ENCODE assay signal across 8 cellular contexts in the genomic region with DNA sequence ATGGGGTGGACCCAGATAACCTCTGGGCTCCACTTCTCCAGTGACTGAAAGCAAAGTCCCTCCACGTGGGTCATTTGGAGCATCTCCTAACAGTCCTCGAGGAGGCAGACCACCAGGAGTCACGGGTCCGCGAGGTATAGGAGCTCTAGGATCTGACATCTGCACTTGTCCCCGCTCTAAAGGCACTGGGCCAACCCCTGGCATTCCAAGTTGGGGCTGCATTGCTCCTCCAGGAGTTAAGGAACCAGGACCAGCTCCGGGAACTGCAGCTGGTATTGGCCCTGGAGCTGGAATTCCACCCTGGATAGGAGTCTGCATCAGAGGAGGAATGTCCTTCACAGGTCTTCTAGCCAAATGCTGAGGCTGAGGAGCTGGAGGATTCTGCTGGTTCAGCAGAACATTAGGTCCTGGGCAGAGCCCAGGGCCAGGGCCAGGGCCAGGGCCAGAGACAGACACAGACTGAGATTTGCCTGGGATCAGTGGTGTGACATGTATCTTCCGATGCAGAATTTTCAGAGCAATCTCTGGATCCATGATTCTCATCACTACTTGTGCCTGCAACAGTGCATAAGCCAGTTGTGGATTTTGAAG. TPM values are rescaled to one million over a fixed set of nuclear protein-coding genes. Genes with fewer than 3 reads are reported as not detected.
A peak's percentile ranks its signal among the peaks of the same experiment; 100 is the strongest.
DNase-seq lines count a peak whose midpoint lies in the region; ATAC-seq, FAIRE-seq and TF ChIP-seq lines count a peak whose summit lies in the region.

No MANE protein-coding gene starts in this region.

- peak overlapping the region; percentile 99 for H2AFZ ChIP-seq in K562 (ENCODE audit: low read depth, low read length)

- peaks cover 34% of the 10 kb centered on the region for H3K79me2 ChIP-seq in K562 (ENCODE audit: control insufficient read depth, insufficient read depth, low read length)

- no TSS peak for BruUV-seq in K562 (replicated peaks; lab: Mats Ljungman, UMichigan)

- POLR2A ChIA-PET in activated CD4-positive, alpha-beta T cell treated with anti-CD3 and anti-CD28 coated beads, Interleukin-2, amount 10 ng/mL, durations not matched to agents 7 days and 5 days (lab: Charles Lee), result no interaction called here
- POLR2A ChIA-PET in K562 (lab: Yijun Ruan, JAX), result no interaction called here

- H3K9ac ChIP-seq in K562 (ENCODE audit: insufficient read depth in 1 of 2, low read depth in 2 of 2, low read length in 2 of 2), result peak overlapping the region; percentile 87 to 93
- peak overlapping the region; percentile 95 to 99 for H3K9ac ChIP-seq in liver (ENCODE audit: low read depth in 1 of 2, low read length in 2 of 2)

- H3K9me1 ChIP-seq in K562 (ENCODE audit: control insufficient read depth, insufficient read depth, low read length), result no peaks in the 10 kb centered on the region

- no peak for TF ChIP-seq POLR2A in K562 (conservative IDR thresholded peaks at IDR 0.05)

- 65% methylated on average over 8 of the region's 8 CpGs for WGBS in K562 (ENCODE audit: insufficient coverage, low coverage, missing lambda C conversion rate)
- WGBS in liver, result 87% methylated on average over 8 of the region's 8 CpGs

- H3K9me3 ChIP-seq in K562 (replicated peaks; ENCODE audit: control insufficient read depth, insufficient read depth, low read depth, low read length) (no peaks in the 10 kb centered on the region), liver (ENCODE audit: control insufficient read depth in 4 of 4, low read length in 3 of 4) (no peaks in the 10 kb centered on the region), tibial artery (no peaks in the 10 kb centered on the region)

- no peaks in the 10 kb centered on the region for H3K27me3 Mint-ChIP-seq in activated CD4-positive, alpha-beta T cell treated with anti-CD3 and anti-CD28 coated beads, Interleukin-2, amount 10 ng/mL, durations not matched to agents 7 days and 5 days

- TF ChIP-seq EP300 in K562 (IDR thresholded peaks at IDR 0.05; ENCODE audit: low read length), result no peak

- H4K20me1 ChIP-seq in K562 (replicated peaks; ENCODE audit: control insufficient read depth, insufficient read depth, low read length), result peaks cover 8% of the 10 kb centered on the region; the same call in 1 of the 2 replicates

- H3K36me3 Mint-ChIP-seq in activated CD4-positive, alpha-beta T cell treated with anti-CD3 and anti-CD28 coated beads, Interleukin-2, amount 10 ng/mL, durations not matched to agents 7 days and 5 days (ENCODE audit: low read depth), result peaks cover 41% of the 10 kb centered on the region

- FAIRE-seq in K562 (lab: Jason Lieb, UNC), result no peak

- ATAC-seq in K562, result no peak

- H3K4me2 ChIP-seq in K562 (ENCODE audit: insufficient read depth, low read length), result peak overlapping the region; percentile 88

- peak overlapping the region; percentile 100 for H3K27ac Mint-ChIP-seq in activated CD4-positive, alpha-beta T cell treated with anti-CD3 and anti-CD28 coated beads, Interleukin-2, amount 10 ng/mL, durations not matched to agents 7 days and 5 days

- H3K36me3 ChIP-seq in K562 (ENCODE audit: control insufficient read depth, insufficient read depth, low read length), result peaks cover 29% of the 10 kb centered on the region; the same call in 2 of the 3 replicates
- no peaks in the 10 kb centered on the region for H3K36me3 ChIP-seq in liver (ENCODE audit: control insufficient read depth in 4 of 4, insufficient read depth in 3 of 4, low read depth in 1 of 4, low read length in 3 of 4)
- H3K36me3 ChIP-seq in tibial artery, result peaks cover 0 to 5% (median 0%) of the 10 kb centered on the region in 3 donors

- in situ Hi-C loops in K562 (cut with MboI), result no loop called here

- peaks cover 44% of the 10 kb centered on the region for H3K4me1 Mint-ChIP-seq in activated CD4-positive, alpha-beta T cell treated with anti-CD3 and anti-CD28 coated beads, Interleukin-2, amount 10 ng/mL, durations not matched to agents 7 days and 5 days

- TF ChIP-seq CTCF in K562 (IDR thresholded peaks at IDR 0.05 in 2 of 3, conservative IDR thresholded peaks at IDR 0.05 in 1 of 3; ENCODE audit: insufficient read depth in 2 of 3, low read depth in 1 of 3, low read length in 3 of 3) (no peak), liver (IDR thresholded peaks at IDR 0.05; ENCODE audit: low read depth, low read length, missing input control) (no peak), tibial artery (IDR thresholded peaks at IDR 0.05) (no peak), GM20000 (IDR thresholded peaks at IDR 0.05; ENCODE audit: extremely low read depth, missing control alignments) (no peak)

- CTCF ChIA-PET in activated CD4-positive, alpha-beta T cell treated with anti-CD3 and anti-CD28 coated beads, Interleukin-2, amount 10 ng/mL, durations not matched to agents 7 days and 5 days (lab: Charles Lee), result interaction anchor here (0.7 to 0.9 kb wide), 2 partner anchors 10 to 17 kb away, joined by 3 to 4 read pairs; no protein-coding TSS in a partner anchor
- CTCF ChIA-PET in K562 (lab: Yijun Ruan, JAX; ENCODE audit: low intra/inter-chr PET ratio), result no interaction called here

- TF ChIP-seq RAD21 in K562 (CRISPR knock-in tag; conservative IDR thresholded peaks at IDR 0.05 in 1 of 2, IDR thresholded peaks at IDR 0.05 in 1 of 2) (no peak), liver (IDR thresholded peaks at IDR 0.05) (no peak)

- no peaks in the 10 kb centered on the region for H3K27me3 ChIP-seq in K562 (ENCODE audit: control insufficient read depth in 2 of 2, insufficient read depth in 2 of 2, low read length in 2 of 2)
- no peaks in the 10 kb centered on the region for H3K27me3 ChIP-seq in liver (ENCODE audit: control insufficient read depth in 4 of 4, insufficient read depth in 4 of 4, low read length in 3 of 4)
- H3K27me3 ChIP-seq in tibial artery, result no peaks in the 10 kb centered on the region

- H3K4me3 ChIP-seq in K562 (peak overlapping the region; percentile 67), liver (ENCODE audit: low read depth in 1 of 3, low read length in 3 of 3) (peak overlapping the region; percentile 71 to 99 (median 95)), tibial artery (peak overlapping the region; percentile 64 to 73)

- H3K27ac ChIP-seq in K562 (ENCODE audit: extremely low read depth, low read depth, low read length) (peak overlapping the region; percentile 98), liver (ENCODE audit: low read depth in 1 of 2, low read length in 2 of 2) (peak overlapping the region in 1 of 2 donors; percentile 99), tibial artery (peak overlapping the region; percentile 78 to 87)

- H3K4me3 Mint-ChIP-seq in activated CD4-positive, alpha-beta T cell treated with anti-CD3 and anti-CD28 coated beads, Interleukin-2, amount 10 ng/mL, durations not matched to agents 7 days and 5 days, result peak overlapping the region; percentile 97

- intact Hi-C loops in K562 (cut with micrococcal nuclease), result no loop called here
- intact Hi-C loops in tibial artery (cut with DNase I; ENCODE audit: low total_unique reads), result no loop called here

- peaks cover 5% of the 10 kb centered on the region for H3K9me3 Mint-ChIP-seq in activated CD4-positive, alpha-beta T cell treated with anti-CD3 and anti-CD28 coated beads, Interleukin-2, amount 10 ng/mL, durations not matched to agents 7 days and 5 days

- peaks cover 11 to 13% of the 10 kb centered on the region in 2 experiments for H3K4me1 ChIP-seq in K562 (replicated peaks in 1 of 2; ENCODE audit: control insufficient read depth in 2 of 2, insufficient read depth in 2 of 2, low read length in 2 of 2)
- peaks cover 10 to 19% (median 15%) of the 10 kb centered on the region in 4 donors for H3K4me1 ChIP-seq in liver (ENCODE audit: control insufficient read depth in 4 of 4, insufficient read depth in 4 of 4, low read length in 3 of 4)
- peaks cover 0 to 76% (median 27%) of the 10 kb centered on the region in 4 donors for H3K4me1 ChIP-seq in tibial artery

- DNase-seq in activated CD4-positive, alpha-beta T cell treated with anti-CD3 and anti-CD28 coated beads, Interleukin-2, amount 10 ng/mL, durations not matched to agents 7 days and 5 days, result no peak
- no peak for DNase-seq in activated CD4-positive, alpha-beta T cell treated with anti-CD3 and anti-CD28 coated beads, Interleukin-2, amount 50 U/mL, for 48 hours
- DNase-seq in K562 (ENCODE audit: extremely low read depth in 1 of 4, low spot score in 3 of 4), result no peak
- DNase-seq in tibial artery, result peak in 1 of 2 donors; percentile 68
- DNase-seq in NCI-H2196 treated with DMSO at 0.1 percent for 48 hours (lab: John Stamatoyannopoulos, UW; ENCODE audit: unreplicated experiment), result no peak
- no peak for DNase-seq in GM20000 (ENCODE audit: low spot score)
- no peak for DNase-seq in stimulated activated CD4-positive, alpha-beta T cell treated with anti-CD3 and anti-CD28 coated beads, Interleukin-15, amount 100 ng/mL, for 24 hours

TF ChIP-seq in K562, 482 proteins besides CTCF, POLR2A, EP300 and RAD21 (continues in another document):
- no peak for TF ChIP-seq RUNX1 (IDR thresholded peaks at IDR 0.05; ENCODE audit: low read depth)

TF ChIP-seq in liver, 16 proteins besides CTCF, POLR2A, EP300 and RAD21 (continues in another document):
- TF ChIP-seq GABPA (IDR thresholded peaks at IDR 0.05 in 1 of 2, conservative IDR thresholded peaks at IDR 0.05 in 1 of 2), result no peak
- TF ChIP-seq NR2F2 (IDR thresholded peaks at IDR 0.05), result no peak
- no peak for TF ChIP-seq TAF1 (conservative IDR thresholded peaks at IDR 0.05)
- no peak for TF ChIP-seq HNF4A (conservative IDR thresholded peaks at IDR 0.05)
- TF ChIP-seq EGR1 (IDR thresholded peaks at IDR 0.05; ENCODE audit: low read depth in 2 of 2), result no peak
- TF ChIP-seq JUND (IDR thresholded peaks at IDR 0.05), result no peak

RNA-seq across cellular contexts. Expression of gene CSTF2T, which starts 0.8 kb away (rescaled TPM):
- total RNA-seq in activated CD4-positive, alpha-beta T cell treated with anti-CD3 and anti-CD28 coated beads, Interleukin-2, amount 10 ng/mL, durations not matched to agents 7 days and 5 days, result 10 to 100 TPM; 34.4 to 36.7 TPM
- total RNA-seq in K562 (2011; cell fraction: chromatin; rRNA removed; ENCODE audit: low replicate concordance), result 6.8 and 12.1 TPM in 2 replicates
- total RNA-seq in K562 (2011; cell fraction: nucleolus; rRNA removed), result 7.9 and 8.2 TPM in 2 replicates
- 13.6 and 17.5 TPM in 2 replicates for total RNA-seq in K562 (2011; cell fraction: nucleoplasm; rRNA removed)
- total RNA-seq in K562 (2014; rRNA removed) (24.2 and 30.7 TPM in 2 replicates), K562 (2014; rRNA removed; fragmentation: Illumina TruSeq; extraction: Trizol) (28.6 and 30.9 TPM in 2 replicates), K562 (2015; rRNA removed; fragmentation: Illumina TruSeq; extraction: Trizol) (31.5 and 32.2 TPM in 2 replicates), K562 (2021) (26.4 and 30.3 TPM in 2 replicates), liver (10 to 100 TPM; 11.5 to 14.2 TPM)
- polyA plus RNA-seq in K562 (2011; rRNA removed) (13.7 and 15.8 TPM in 2 replicates), K562 (2014; fragmentation: Illumina TruSeq; extraction: Trizol) (29.5 and 32.4 TPM in 2 replicates), K562 (2014; fragmentation: Nextera tagmentation; extraction: Ambion mirVana) (10 to 100 TPM; 10.3 to 15.5 TPM), K562 (2014; rRNA removed) (20.1 and 20.2 TPM in 2 replicates), liver (1 to 10 TPM; 2.7 to 7.2 TPM)
- polyA plus RNA-seq in K562 (2011; cell fraction: cytosol; rRNA removed), result 7.6 and 8.0 TPM in 2 replicates
- polyA plus RNA-seq in K562 (2011; cell fraction: nucleus; rRNA removed), result 7.6 and 9.5 TPM in 2 replicates
- polyA plus RNA-seq in K562 (2012), result 26.4 and 27.4 TPM in 2 replicates
- polyA minus RNA-seq in K562 (2011; rRNA and poly(A)+ RNA removed), result 16.5 and 19.9 TPM in 2 replicates
- 6.7 and 7.2 TPM in 2 replicates for polyA minus RNA-seq in K562 (2011; cell fraction: cytosol; rRNA and poly(A)+ RNA removed)
- 12.5 and 21.8 TPM in 2 replicates for polyA minus RNA-seq in K562 (2011; cell fraction: nucleus; rRNA and poly(A)+ RNA removed)
